Comparison of ENCODE assay signal across 8 cellular contexts in the genomic region with DNA sequence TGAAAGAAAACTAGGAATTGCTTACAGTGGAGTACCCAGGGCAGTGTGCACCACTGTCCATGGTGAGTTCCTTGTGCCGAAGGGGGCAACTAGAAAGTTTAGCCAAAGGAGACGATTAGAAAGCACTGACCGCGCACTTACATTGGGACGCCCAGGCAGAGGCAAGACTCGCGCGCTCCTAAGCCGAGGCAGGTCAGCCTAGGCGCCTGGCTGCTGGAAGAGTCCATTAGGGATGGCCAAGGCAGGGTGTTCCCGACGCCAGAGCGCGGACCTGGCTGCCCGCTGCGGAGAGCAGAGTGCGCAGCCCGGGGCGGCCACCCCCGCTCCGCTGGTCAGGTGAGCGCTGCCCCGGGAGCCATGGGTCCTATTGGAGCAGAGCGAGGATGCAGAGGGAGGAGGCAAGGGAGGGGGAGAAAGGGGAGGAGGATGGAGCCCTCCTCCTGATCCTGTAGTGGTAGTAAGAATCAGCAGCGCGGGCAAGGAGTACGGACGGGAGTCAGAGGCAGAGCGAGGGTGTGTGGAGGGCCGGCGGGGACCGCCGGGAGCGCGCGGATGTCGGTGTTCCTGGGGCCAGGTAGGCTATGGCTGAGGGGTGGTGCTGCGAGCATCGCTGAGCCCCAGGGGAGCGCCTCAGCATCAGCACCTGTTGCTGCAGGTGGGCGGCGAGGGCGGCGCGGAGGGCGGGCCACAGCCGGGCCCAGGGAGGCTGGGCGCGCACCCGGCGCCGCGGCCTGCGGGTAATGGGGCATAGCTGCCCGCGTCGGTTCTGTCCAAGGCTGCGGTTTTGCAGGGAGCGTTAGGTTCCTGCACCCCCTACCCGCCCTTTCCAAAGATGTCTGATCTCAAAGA. TPM values are rescaled to one million over a fixed set of nuclear protein-coding genes. Genes with fewer than 3 reads are reported as not detected.
A peak's percentile ranks its signal among the peaks of the same experiment; 100 is the strongest.
DNase-seq lines count a peak whose midpoint lies in the region; ATAC-seq and TF ChIP-seq lines count a peak whose summit lies in the region.

A gene with protein sequence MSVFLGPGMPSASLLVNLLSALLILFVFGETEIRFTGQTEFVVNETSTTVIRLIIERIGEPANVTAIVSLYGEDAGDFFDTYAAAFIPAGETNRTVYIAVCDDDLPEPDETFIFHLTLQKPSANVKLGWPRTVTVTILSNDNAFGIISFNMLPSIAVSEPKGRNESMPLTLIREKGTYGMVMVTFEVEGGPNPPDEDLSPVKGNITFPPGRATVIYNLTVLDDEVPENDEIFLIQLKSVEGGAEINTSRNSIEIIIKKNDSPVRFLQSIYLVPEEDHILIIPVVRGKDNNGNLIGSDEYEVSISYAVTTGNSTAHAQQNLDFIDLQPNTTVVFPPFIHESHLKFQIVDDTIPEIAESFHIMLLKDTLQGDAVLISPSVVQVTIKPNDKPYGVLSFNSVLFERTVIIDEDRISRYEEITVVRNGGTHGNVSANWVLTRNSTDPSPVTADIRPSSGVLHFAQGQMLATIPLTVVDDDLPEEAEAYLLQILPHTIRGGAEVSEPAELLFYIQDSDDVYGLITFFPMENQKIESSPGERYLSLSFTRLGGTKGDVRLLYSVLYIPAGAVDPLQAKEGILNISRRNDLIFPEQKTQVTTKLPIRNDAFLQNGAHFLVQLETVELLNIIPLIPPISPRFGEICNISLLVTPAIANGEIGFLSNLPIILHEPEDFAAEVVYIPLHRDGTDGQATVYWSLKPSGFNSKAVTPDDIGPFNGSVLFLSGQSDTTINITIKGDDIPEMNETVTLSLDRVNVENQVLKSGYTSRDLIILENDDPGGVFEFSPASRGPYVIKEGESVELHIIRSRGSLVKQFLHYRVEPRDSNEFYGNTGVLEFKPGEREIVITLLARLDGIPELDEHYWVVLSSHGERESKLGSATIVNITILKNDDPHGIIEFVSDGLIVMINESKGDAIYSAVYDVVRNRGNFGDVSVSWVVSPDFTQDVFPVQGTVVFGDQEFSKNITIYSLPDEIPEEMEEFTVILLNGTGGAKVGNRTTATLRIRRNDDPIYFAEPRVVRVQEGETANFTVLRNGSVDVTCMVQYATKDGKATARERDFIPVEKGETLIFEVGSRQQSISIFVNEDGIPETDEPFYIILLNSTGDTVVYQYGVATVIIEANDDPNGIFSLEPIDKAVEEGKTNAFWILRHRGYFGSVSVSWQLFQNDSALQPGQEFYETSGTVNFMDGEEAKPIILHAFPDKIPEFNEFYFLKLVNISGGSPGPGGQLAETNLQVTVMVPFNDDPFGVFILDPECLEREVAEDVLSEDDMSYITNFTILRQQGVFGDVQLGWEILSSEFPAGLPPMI (N-terminal part only) (plus strand): TSS at position 454 of the 849 bp plus-strand sequence. CDS start 99 bp downstream, at position 553.

- POLR2A ChIA-PET in CD4-positive, alpha-beta T cell (lab: Charles Lee), result interaction anchor here (0.6 kb wide), 1 partner anchor 84 kb away, joined by 3 read pairs; the partner anchor contains the start of genes MBLAC2 and POLR3G

- peaks cover 63% of the 10 kb centered on the region for H3K27me3 ChIP-seq in CD4-positive, alpha-beta T cell (ENCODE audit: control insufficient read depth, insufficient read depth, low read length)
- peaks cover 0 to 5% of the 10 kb centered on the region in 2 donors for H3K27me3 ChIP-seq in right atrium auricular region

- no peaks in the 10 kb centered on the region for H3K9me3 ChIP-seq in CD4-positive, alpha-beta T cell (ENCODE audit: control insufficient read depth, low read length)
- H3K9me3 ChIP-seq in right atrium auricular region, result no peaks in the 10 kb centered on the region

- peaks cover 90% of the 10 kb centered on the region for H3K27me3 Mint-ChIP-seq in CD4-positive, alpha-beta T cell

- no peak for TF ChIP-seq CTCF in CD4-positive, alpha-beta T cell (IDR thresholded peaks at IDR 0.05)
- TF ChIP-seq CTCF in right atrium auricular region (IDR thresholded peaks at IDR 0.05), result no peak

- H3K36me3 Mint-ChIP-seq in CD4-positive, alpha-beta T cell (ENCODE audit: low read depth), result no peaks in the 10 kb centered on the region

- no peaks in the 10 kb centered on the region for H3K36me3 ChIP-seq in right atrium auricular region

- intact Hi-C loops in CD4-positive, alpha-beta T cell (cut with DNase I, micrococcal nuclease), result no loop called here
- intact Hi-C loops in posterior cingulate gyrus (cut with DNase I), result no loop called here

- peaks cover 11% of the 10 kb centered on the region for H3K4me1 Mint-ChIP-seq in CD4-positive, alpha-beta T cell (ENCODE audit: low read depth)

- no peak for ATAC-seq in CD4-positive, alpha-beta T cell (ENCODE audit: poor library complexity)
- ATAC-seq in GM21381 (IDR thresholded peaks at IDR 0.05; ENCODE audit: unreplicated experiment) (peak; percentile 59), HG03469 (IDR thresholded peaks at IDR 0.05; ENCODE audit: unreplicated experiment) (no peak)

- no peak within 1 kb of the TSS for H3K27ac Mint-ChIP-seq in CD4-positive, alpha-beta T cell

- peak within 1 kb of the TSS; percentile 30 for H3K4me3 Mint-ChIP-seq in CD4-positive, alpha-beta T cell

- CTCF ChIA-PET in CD4-positive, alpha-beta T cell (lab: Charles Lee), result interaction anchor here (0.9 kb wide), 1 partner anchor 1831 kb away, joined by 3 read pairs; no protein-coding TSS in a partner anchor

- no peak within 1 kb of the TSS for H3K27ac ChIP-seq in CD4-positive, alpha-beta T cell (ENCODE audit: low read depth, low read length)
- H3K27ac ChIP-seq in angular gyrus (ENCODE audit: low read depth, low read length), result peak within 1 kb of the TSS; percentile 14
- H3K27ac ChIP-seq in right atrium auricular region, result no peak within 1 kb of the TSS

- H3K4me3 ChIP-seq in right atrium auricular region, result peak within 1 kb of the TSS; percentile 30 to 46

- H3K9me3 Mint-ChIP-seq in CD4-positive, alpha-beta T cell, result no peaks in the 10 kb centered on the region

- peaks cover 0 to 15% of the 10 kb centered on the region in 2 donors for H3K4me1 ChIP-seq in right atrium auricular region

- DNase-seq in CD4-positive, alpha-beta T cell, result no peak
- DNase-seq in NCI-H2196 (lab: John Stamatoyannopoulos, UW; ENCODE audit: unreplicated experiment) (peak; percentile 83), right atrium auricular region (ENCODE audit: low spot score) (no peak), posterior cingulate gyrus (peak; percentile 52 to 97 (median 76))
- DNase-seq in central memory CD4-positive, alpha-beta T cell, result no peak

RNA-seq across cellular contexts. Expression of the gene that starts here (rescaled TPM):
- 1 to 10 TPM in 1 of 2 experiments, under 1 TPM in 1; 0.81 to 1.2 TPM for total RNA-seq in CD4-positive, alpha-beta T cell
- total RNA-seq in right atrium auricular region, result 1 to 10 TPM; 1.4 to 1.8 TPM

Comparison
In these comparisons a context has a peak if more than half of its experiments do, and no peak if none do; other contexts are left out.
1. DNase-seq: peak in NCI-H2196 (single experiment) and posterior cingulate gyrus (10 of 10); none in CD4-positive, alpha-beta T cell (0 of 10), right atrium auricular region (single experiment) and central memory CD4-positive, alpha-beta T cell (single experiment).